Comparison of ENCODE assay signal across 1 cellular context in genomic region chr7:46215987-46216567, GRCh38.
TF ChIP-seq lines count a peak whose summit lies in the region.

No MANE protein-coding gene starts in this region.

TF ChIP-seq in HepG2, 621 proteins besides CTCF, POLR2A, EP300 and RAD21 (continued from another document and continues in another):
- peak; percentile 51; the same call in 1 of the 2 replicates for TF ChIP-seq ARID3A (IDR thresholded peaks at IDR 0.05; ENCODE audit: low read depth, low read length)
- peak; percentile 81; the same call in 1 of the 2 replicates for TF ChIP-seq NCOR1 (IDR thresholded peaks at IDR 0.05; ENCODE audit: borderline replicate concordance, low read length)
- TF ChIP-seq ZBTB40 (IDR thresholded peaks at IDR 0.05), result no peak
- peak; percentile 66 for TF ChIP-seq ZBTB40 (CRISPR knock-in tag; IDR thresholded peaks at IDR 0.05)
- TF ChIP-seq ZNF672 (CRISPR knock-in tag; IDR thresholded peaks at IDR 0.05), result no peak
- TF ChIP-seq KAT2B (IDR thresholded peaks at IDR 0.05; ENCODE audit: borderline replicate concordance, low read depth, low read length), result no peak
- TF ChIP-seq CHD2 (IDR thresholded peaks at IDR 0.05; ENCODE audit: low read depth, low read length), result peak; percentile 69
- TF ChIP-seq ZNF136 (CRISPR knock-in tag; IDR thresholded peaks at IDR 0.05; ENCODE audit: low read depth), result peak; percentile 58; the same call in 1 of the 2 replicates
- no peak for TF ChIP-seq NFE2 (CRISPR knock-in tag; IDR thresholded peaks at IDR 0.05)
- TF ChIP-seq ZBTB2 (CRISPR knock-in tag; IDR thresholded peaks at IDR 0.05; ENCODE audit: low read depth), result no peak
- TF ChIP-seq ZBTB21 (CRISPR knock-in tag; IDR thresholded peaks at IDR 0.05), result 0 out of 2 replicates have a peak, but pooled peaks have one; percentile 61
- peak; percentile 85 for TF ChIP-seq BCL6 (CRISPR knock-in tag; IDR thresholded peaks at IDR 0.05)
- TF ChIP-seq GTF3A (CRISPR knock-in tag; conservative IDR thresholded peaks at IDR 0.05), result no peak
- TF ChIP-seq ZFP41 (CRISPR knock-in tag; IDR thresholded peaks at IDR 0.05; ENCODE audit: borderline replicate concordance), result peak; percentile 27; the same call in 1 of the 2 replicates
- TF ChIP-seq SMC3 (IDR thresholded peaks at IDR 0.05; ENCODE audit: low read length), result 0 out of 2 replicates have a peak, but pooled peaks have one; percentile 3
- peak; percentile 28; the same call in 1 of the 2 replicates for TF ChIP-seq ZNF574 (CRISPR knock-in tag; IDR thresholded peaks at IDR 0.05)
- TF ChIP-seq THAP11 (CRISPR knock-in tag; IDR thresholded peaks at IDR 0.05), result peak; percentile 53; the same call in 1 of the 2 replicates
- no peak for TF ChIP-seq HNRNPK (IDR thresholded peaks at IDR 0.05; ENCODE audit: low read depth, low read length, poor library complexity, severe bottlenecking)
- TF ChIP-seq TFE3 (CRISPR knock-in tag; IDR thresholded peaks at IDR 0.05), result peak; percentile 93
- TF ChIP-seq ARID5B (CRISPR knock-in tag; IDR thresholded peaks at IDR 0.05), result peak; percentile 92
- TF ChIP-seq SOX5 (CRISPR knock-in tag; IDR thresholded peaks at IDR 0.05; ENCODE audit: borderline replicate concordance), result peak; percentile 99
- no peak for TF ChIP-seq ZNF780A (CRISPR knock-in tag; IDR thresholded peaks at IDR 0.05)
- TF ChIP-seq E2F2 (CRISPR knock-in tag; IDR thresholded peaks at IDR 0.05; ENCODE audit: borderline replicate concordance), result no peak
- 0 out of 2 replicates have a peak, but pooled peaks have one; percentile 20 for TF ChIP-seq RFX5 (IDR thresholded peaks at IDR 0.05; ENCODE audit: low read depth, low read length)
- TF ChIP-seq ARNTL (CRISPR knock-in tag; IDR thresholded peaks at IDR 0.05), result peak; percentile 27; the same call in 1 of the 2 replicates
- no peak for TF ChIP-seq MATR3 (CRISPR knock-in tag; IDR thresholded peaks at IDR 0.05)
- TF ChIP-seq TBP (CRISPR knock-in tag; IDR thresholded peaks at IDR 0.05), result no peak
- TF ChIP-seq ZNF746 (CRISPR knock-in tag; IDR thresholded peaks at IDR 0.05), result peak; percentile 91; the same call in 1 of the 2 replicates
- peak; percentile 32; the same call in 1 of the 2 replicates for TF ChIP-seq GATAD1 (CRISPR knock-in tag; IDR thresholded peaks at IDR 0.05)
- peak; percentile 92 for TF ChIP-seq CEBPG (CRISPR knock-in tag; IDR thresholded peaks at IDR 0.05)
- TF ChIP-seq ZNF503 (CRISPR knock-in tag; IDR thresholded peaks at IDR 0.05), result peak; percentile 70; the same call in 1 of the 2 replicates
- peak; percentile 90; the same call in 1 of the 2 replicates for TF ChIP-seq ZNF792 (CRISPR knock-in tag; IDR thresholded peaks at IDR 0.05)
